ENCODE assay signal across 14 cellular contexts in the genomic region with DNA sequence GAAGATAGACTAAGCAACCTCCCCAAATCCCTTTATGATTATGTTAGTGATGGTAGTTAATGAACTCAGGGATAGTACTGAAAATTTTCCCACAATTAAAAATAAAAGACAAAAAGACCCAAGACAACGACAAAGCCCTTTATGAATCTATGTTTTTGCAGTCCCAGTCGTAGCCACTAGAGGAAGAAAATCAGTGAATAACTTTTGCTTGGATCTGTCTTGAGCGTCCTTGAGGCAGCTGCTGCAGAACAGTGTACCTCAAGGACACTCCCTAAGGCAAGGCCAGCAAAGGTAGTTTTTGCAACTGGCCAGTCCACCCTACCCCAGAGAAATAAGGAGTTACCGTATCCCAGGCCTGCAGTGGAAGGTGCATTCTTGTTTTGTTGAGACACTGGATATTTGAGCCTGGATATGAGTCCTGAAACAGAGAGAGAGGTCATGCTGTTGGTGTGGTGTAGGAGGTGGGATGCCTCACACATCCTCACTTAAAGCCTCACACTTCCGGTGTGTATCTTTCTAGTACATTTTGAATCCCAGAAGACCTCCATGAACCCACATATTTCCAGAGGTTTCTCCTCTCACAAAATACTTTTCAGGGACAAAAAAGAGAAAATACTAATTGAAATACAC. TPM values are rescaled to one million over a fixed set of nuclear protein-coding genes. Genes with fewer than 3 reads are reported as not detected.
DNase-seq lines count a peak whose midpoint lies in the region; ATAC-seq, FAIRE-seq and TF ChIP-seq lines count a peak whose summit lies in the region.
"Had no signal": no experiment of that assay in that cellular context is flagged by ENCODE, and none has a peak within 500 bp of the region (broad histone marks: within the 10 kb centered on the region; RNA-seq: fewer than 3 reads in every experiment).

No MANE protein-coding gene starts in this region.

- no peak overlapping the region for H3K27ac Mint-ChIP-seq in activated CD4-positive, alpha-beta T cell treated with anti-CD3 and anti-CD28 coated beads, Interleukin-2, amount 10 ng/mL, durations not matched to agents 24 days and 14 days

- TF ChIP-seq EP300 in A549 (IDR thresholded peaks at IDR 0.05), result no peak

- POLR2A ChIA-PET in A549 (lab: Yijun Ruan, JAX), result no interaction called here
- POLR2A ChIA-PET in Panc1 (lab: Charles Lee), result no interaction called here

- no peaks in the 10 kb centered on the region for H3K36me3 ChIP-seq in Panc1 (ENCODE audit: control insufficient read depth, insufficient read depth, low read length)

- H3K4me3 Mint-ChIP-seq in activated CD4-positive, alpha-beta T cell treated with anti-CD3 and anti-CD28 coated beads, Interleukin-2, amount 10 ng/mL, durations not matched to agents 24 days and 14 days, result no peak overlapping the region

- peak in 1 of 2 experiments; percentile 28 for DNase-seq in A549 (ENCODE audit: low read depth in 1 of 2, low spot score in 1 of 2)
- DNase-seq in Panc1 (ENCODE audit: low read depth, low spot score), result no peak
- peak; percentile 17 for DNase-seq in fibroblast of the aortic adventitia (ENCODE audit: low read depth)
- no peak for DNase-seq in activated CD4-positive, alpha-beta T cell treated with anti-CD3 and anti-CD28 coated beads, Interleukin-2, amount 10 ng/mL, durations not matched to agents 24 days and 14 days
- no peak for DNase-seq in coronary artery (ENCODE audit: low spot score)
- DNase-seq in dedifferentiated amniotic fluid mesenchymal stem cell (ENCODE audit: extremely low spot score), result no peak
- no peak for DNase-seq in ureter (ENCODE audit: low spot score)
- DNase-seq: amygdala; COR-L47; GOT3; NCI-H1105; stimulated activated CD4-positive, alpha-beta T cell treated with anti-CD3 and anti-CD28 coated beads, Interleukin-12 subunit alpha, Interleukin-12 subunit beta, amount 100 ng/mL, for 4 hours; T1000 had no signal

- H3K9me3 ChIP-seq in A549 (no peaks in the 10 kb centered on the region), Panc1 (ENCODE audit: control insufficient read depth, insufficient read depth, low read depth, low read length) (no peaks in the 10 kb centered on the region)

- peak; percentile 84 to 90; a peak in 5 of 6 replicates for ATAC-seq in A549
- ATAC-seq in Panc1, result peak; percentile 84

- H3K4me1 Mint-ChIP-seq in activated CD4-positive, alpha-beta T cell treated with anti-CD3 and anti-CD28 coated beads, Interleukin-2, amount 10 ng/mL, durations not matched to agents 24 days and 14 days, result no peaks in the 10 kb centered on the region

- in situ Hi-C loops in Panc1 (cut with HindIII; ENCODE audit: low pct_unique_long_range_greater_than_20kb, low sequenced_read_pairs), result no loop called here

- no peaks in the 10 kb centered on the region for H3K9me3 Mint-ChIP-seq in activated CD4-positive, alpha-beta T cell treated with anti-CD3 and anti-CD28 coated beads, Interleukin-2, amount 10 ng/mL, durations not matched to agents 24 days and 14 days

- H3K4me3 ChIP-seq in A549 (no peak overlapping the region), Panc1 (ENCODE audit: low read depth in 2 of 2, low read length in 2 of 2) (no peak overlapping the region), fibroblast of the aortic adventitia (ENCODE audit: low read depth, low read length) (no peak overlapping the region), coronary artery (no peak overlapping the region)

- no peak for TF ChIP-seq RAD21 in A549 (conservative IDR thresholded peaks at IDR 0.05 in 1 of 2, IDR thresholded peaks at IDR 0.05 in 1 of 2)

- H3K27ac ChIP-seq in A549 (no peak overlapping the region), Panc1 (ENCODE audit: low read length) (no peak overlapping the region), coronary artery (no peak overlapping the region)

- H3K27me3 Mint-ChIP-seq in activated CD4-positive, alpha-beta T cell treated with anti-CD3 and anti-CD28 coated beads, Interleukin-2, amount 10 ng/mL, durations not matched to agents 24 days and 14 days, result peaks cover 1% of the 10 kb centered on the region

- CTCF ChIA-PET in A549 (lab: Yijun Ruan, JAX) (no interaction called here), Panc1 (lab: Charles Lee) (no interaction called here)

- intact Hi-C loops in Panc1 (cut with micrococcal nuclease; ENCODE audit: unreplicated experiment), result no loop called here
- intact Hi-C loops in activated CD4-positive, alpha-beta T cell treated with anti-CD3 and anti-CD28 coated beads, Interleukin-2, amount 10 ng/mL, durations not matched to agents 24 days and 14 days (cut with micrococcal nuclease), result no loop called here

- H3K27me3 ChIP-seq in Panc1 (ENCODE audit: control insufficient read depth, insufficient read depth, low read length), result no peaks in the 10 kb centered on the region

- H3K4me2 ChIP-seq in A549, result 0 out of 3 replicates have a peak overlapping the region, but pooled peaks have one; percentile 8

- no peak for TF ChIP-seq POLR2A in A549 (IDR thresholded peaks at IDR 0.05; ENCODE audit: low read length)

- H3K4me1 ChIP-seq in A549 (no peaks in the 10 kb centered on the region), Panc1 (ENCODE audit: control insufficient read depth, insufficient read depth, low read length) (no peaks in the 10 kb centered on the region)

- H3K36me3 Mint-ChIP-seq in activated CD4-positive, alpha-beta T cell treated with anti-CD3 and anti-CD28 coated beads, Interleukin-2, amount 10 ng/mL, durations not matched to agents 24 days and 14 days (ENCODE audit: low read depth), result no peaks in the 10 kb centered on the region

- BruUV-seq in Panc1 (replicated peaks; lab: Mats Ljungman, UMichigan), result no TSS peak

- TF ChIP-seq CTCF in A549 (IDR thresholded peaks at IDR 0.05), result no peak
- TF ChIP-seq CTCF in GM12874 (IDR thresholded peaks at IDR 0.05; ENCODE audit: insufficient read depth, low read depth, low read length), result peak; percentile 13; the same call in 1 of the 2 replicates
- peak; percentile 57; the same call in 1 of the 2 replicates for TF ChIP-seq CTCF in Panc1 (IDR thresholded peaks at IDR 0.05)
- TF ChIP-seq CTCF in fibroblast of the aortic adventitia (IDR thresholded peaks at IDR 0.05; ENCODE audit: insufficient read depth, low read length), result peak; percentile 55
- TF ChIP-seq CTCF in coronary artery (IDR thresholded peaks at IDR 0.05), result no peak

- peak; percentile 98 for FAIRE-seq in A549 (lab: Jason Lieb, UNC)

- WGBS in A549 (ENCODE audit: missing lambda C conversion rate), result 17% methylated on average over 5 of the region's 5 CpGs

RNA-seq across cellular contexts. Expression of a gene that starts 8.7 kb away (rescaled TPM):
- polyA plus RNA-seq in A549 (2011; rRNA removed), result 22.2 and 24.5 TPM in 2 replicates
- polyA plus RNA-seq in A549 (2012; cell fraction: cytosol; rRNA removed), result 24.3 and 27.0 TPM in 2 replicates
- 10.2 and 14.2 TPM in 2 replicates for polyA plus RNA-seq in A549 (2012; cell fraction: nucleus; rRNA removed)
- 34.2 to 38.7 TPM (median 36.8 TPM) in 3 replicates for polyA plus RNA-seq in A549 (2017; fragmentation: RNase III; extraction: RNeasy Plus Mini Kit Qiagen cat#74134 plus additional on column Dnase treatment)
- 13.8 and 16.5 TPM in 2 replicates for polyA minus RNA-seq in A549 (2011; rRNA and poly(A)+ RNA removed)
- 39.1 TPM for total RNA-seq in Panc1 (2021; ENCODE audit: unreplicated experiment)
- 26.6 TPM for polyA plus RNA-seq in Panc1 (2012; ENCODE audit: insufficient read length)
- total RNA-seq in fibroblast of the aortic adventitia (ENCODE audit: low replicate concordance), result 3.2 and 8.8 TPM in 2 replicates
- total RNA-seq in activated CD4-positive, alpha-beta T cell treated with anti-CD3 and anti-CD28 coated beads, Interleukin-2, amount 10 ng/mL, durations not matched to agents 24 days and 14 days, result 28.3 and 32.8 TPM in 2 replicates
- total RNA-seq in ureter, result 16.7 TPM

RNA-seq across cellular contexts. Expression of a gene that starts 28.7 kb away (rescaled TPM):
- polyA plus RNA-seq in A549 (2011; rRNA removed) (0.05 and 0.26 TPM in 2 replicates), A549 (2017; fragmentation: RNase III; extraction: RNeasy Plus Mini Kit Qiagen cat#74134 plus additional on column Dnase treatment) (0.05 to 0.20 TPM (median 0.18 TPM) in 3 replicates)
- 0.01 and 0.03 TPM in 2 replicates for polyA plus RNA-seq in A549 (2012; cell fraction: cytosol; rRNA removed)
- polyA plus RNA-seq in A549 (2012; cell fraction: nucleus; rRNA removed), result 0.01 and 0.09 TPM in 2 replicates
- 0.15 TPM in 1 of 2 replicates, not detected in the other for polyA minus RNA-seq in A549 (2011; rRNA and poly(A)+ RNA removed)
- total RNA-seq in Panc1 (2021; ENCODE audit: unreplicated experiment) (not detected), fibroblast of the aortic adventitia (ENCODE audit: low replicate concordance) (not detected in 2 replicates), ureter (7.9 TPM)
- polyA plus RNA-seq in Panc1 (2012; ENCODE audit: insufficient read length), result not detected
- total RNA-seq in activated CD4-positive, alpha-beta T cell treated with anti-CD3 and anti-CD28 coated beads, Interleukin-2, amount 10 ng/mL, durations not matched to agents 24 days and 14 days, result not detected in 2 replicates

RNA-seq across cellular contexts. Expression of a gene that starts 33.5 kb away (rescaled TPM):
- 2,853 and 3,171 TPM in 2 replicates for polyA plus RNA-seq in A549 (2011; rRNA removed)
- 1,384 and 2,343 TPM in 2 replicates for polyA plus RNA-seq in A549 (2012; cell fraction: cytosol; rRNA removed)
- polyA plus RNA-seq in A549 (2012; cell fraction: nucleus; rRNA removed), result 402 and 904 TPM in 2 replicates
- 2,347 to 2,811 TPM (median 2,529 TPM) in 3 replicates for polyA plus RNA-seq in A549 (2017; fragmentation: RNase III; extraction: RNeasy Plus Mini Kit Qiagen cat#74134 plus additional on column Dnase treatment)
- 112 and 140 TPM in 2 replicates for polyA minus RNA-seq in A549 (2011; rRNA and poly(A)+ RNA removed)
- 308 TPM for total RNA-seq in Panc1 (2021; ENCODE audit: unreplicated experiment)
- polyA plus RNA-seq in Panc1 (2012; ENCODE audit: insufficient read length), result 580 TPM
- 1,088 and 1,131 TPM in 2 replicates for total RNA-seq in fibroblast of the aortic adventitia (ENCODE audit: low replicate concordance)
- total RNA-seq in activated CD4-positive, alpha-beta T cell treated with anti-CD3 and anti-CD28 coated beads, Interleukin-2, amount 10 ng/mL, durations not matched to agents 24 days and 14 days, result 252 and 278 TPM in 2 replicates
- 427 TPM for total RNA-seq in ureter

RNA-seq across cellular contexts. Expression of a gene that starts 50.4 kb away (rescaled TPM):
- polyA plus RNA-seq in A549 (2011; rRNA removed), result 184 and 186 TPM in 2 replicates
- 136 and 142 TPM in 2 replicates for polyA plus RNA-seq in A549 (2012; cell fraction: cytosol; rRNA removed)
- polyA plus RNA-seq in A549 (2012; cell fraction: nucleus; rRNA removed), result 159 and 218 TPM in 2 replicates
- polyA plus RNA-seq in A549 (2017; fragmentation: RNase III; extraction: RNeasy Plus Mini Kit Qiagen cat#74134 plus additional on column Dnase treatment), result 136 to 148 TPM (median 147 TPM) in 3 replicates
- 56.8 and 63.6 TPM in 2 replicates for polyA minus RNA-seq in A549 (2011; rRNA and poly(A)+ RNA removed)
- 115 TPM for total RNA-seq in Panc1 (2021; ENCODE audit: unreplicated experiment)
- 55.5 TPM for polyA plus RNA-seq in Panc1 (2012; ENCODE audit: insufficient read length)
- 18.8 and 19.6 TPM in 2 replicates for total RNA-seq in fibroblast of the aortic adventitia (ENCODE audit: low replicate concordance)
- 66.6 and 70.7 TPM in 2 replicates for total RNA-seq in activated CD4-positive, alpha-beta T cell treated with anti-CD3 and anti-CD28 coated beads, Interleukin-2, amount 10 ng/mL, durations not matched to agents 24 days and 14 days
- total RNA-seq in ureter, result 13.7 TPM

RNA-seq across cellular contexts. Expression of a gene that starts 50.7 kb away (rescaled TPM):
- 50.1 and 55.4 TPM in 2 replicates for polyA plus RNA-seq in A549 (2011; rRNA removed)
- polyA plus RNA-seq in A549 (2012; cell fraction: cytosol; rRNA removed), result 14.8 and 16.4 TPM in 2 replicates
- polyA plus RNA-seq in A549 (2012; cell fraction: nucleus; rRNA removed), result 6.9 and 16.9 TPM in 2 replicates
- 74.9 to 88.0 TPM (median 86.5 TPM) in 3 replicates for polyA plus RNA-seq in A549 (2017; fragmentation: RNase III; extraction: RNeasy Plus Mini Kit Qiagen cat#74134 plus additional on column Dnase treatment)
- 14.5 and 16.0 TPM in 2 replicates for polyA minus RNA-seq in A549 (2011; rRNA and poly(A)+ RNA removed)
- total RNA-seq in Panc1 (2021; ENCODE audit: unreplicated experiment), result 91.5 TPM
- polyA plus RNA-seq in Panc1 (2012; ENCODE audit: insufficient read length), result 85.6 TPM
- 66.2 and 161 TPM in 2 replicates for total RNA-seq in fibroblast of the aortic adventitia (ENCODE audit: low replicate concordance)
- total RNA-seq in activated CD4-positive, alpha-beta T cell treated with anti-CD3 and anti-CD28 coated beads, Interleukin-2, amount 10 ng/mL, durations not matched to agents 24 days and 14 days, result 19.9 and 21.5 TPM in 2 replicates
- 64.0 TPM for total RNA-seq in ureter

Comparison
In these comparisons a context has a peak if more than half of its experiments do, and no peak if none do; other contexts are left out.
1. CTCF ChIP-seq: peak in GM12874 (single experiment), Panc1 (single experiment) and fibroblast of the aortic adventitia (single experiment); none in A549 (single experiment) and coronary artery (single experiment).